In genomic region chr7:1967512-1968396, GRCh38 we compare ENCODE assay signal across 1 cellular context.
TF ChIP-seq lines count a peak whose summit lies in the region.

No MANE protein-coding gene starts in this region.

TF ChIP-seq in GM23338, 12 proteins besides CTCF, POLR2A, EP300 and RAD21 (continued from another document):
- TF ChIP-seq, protein P1, sequence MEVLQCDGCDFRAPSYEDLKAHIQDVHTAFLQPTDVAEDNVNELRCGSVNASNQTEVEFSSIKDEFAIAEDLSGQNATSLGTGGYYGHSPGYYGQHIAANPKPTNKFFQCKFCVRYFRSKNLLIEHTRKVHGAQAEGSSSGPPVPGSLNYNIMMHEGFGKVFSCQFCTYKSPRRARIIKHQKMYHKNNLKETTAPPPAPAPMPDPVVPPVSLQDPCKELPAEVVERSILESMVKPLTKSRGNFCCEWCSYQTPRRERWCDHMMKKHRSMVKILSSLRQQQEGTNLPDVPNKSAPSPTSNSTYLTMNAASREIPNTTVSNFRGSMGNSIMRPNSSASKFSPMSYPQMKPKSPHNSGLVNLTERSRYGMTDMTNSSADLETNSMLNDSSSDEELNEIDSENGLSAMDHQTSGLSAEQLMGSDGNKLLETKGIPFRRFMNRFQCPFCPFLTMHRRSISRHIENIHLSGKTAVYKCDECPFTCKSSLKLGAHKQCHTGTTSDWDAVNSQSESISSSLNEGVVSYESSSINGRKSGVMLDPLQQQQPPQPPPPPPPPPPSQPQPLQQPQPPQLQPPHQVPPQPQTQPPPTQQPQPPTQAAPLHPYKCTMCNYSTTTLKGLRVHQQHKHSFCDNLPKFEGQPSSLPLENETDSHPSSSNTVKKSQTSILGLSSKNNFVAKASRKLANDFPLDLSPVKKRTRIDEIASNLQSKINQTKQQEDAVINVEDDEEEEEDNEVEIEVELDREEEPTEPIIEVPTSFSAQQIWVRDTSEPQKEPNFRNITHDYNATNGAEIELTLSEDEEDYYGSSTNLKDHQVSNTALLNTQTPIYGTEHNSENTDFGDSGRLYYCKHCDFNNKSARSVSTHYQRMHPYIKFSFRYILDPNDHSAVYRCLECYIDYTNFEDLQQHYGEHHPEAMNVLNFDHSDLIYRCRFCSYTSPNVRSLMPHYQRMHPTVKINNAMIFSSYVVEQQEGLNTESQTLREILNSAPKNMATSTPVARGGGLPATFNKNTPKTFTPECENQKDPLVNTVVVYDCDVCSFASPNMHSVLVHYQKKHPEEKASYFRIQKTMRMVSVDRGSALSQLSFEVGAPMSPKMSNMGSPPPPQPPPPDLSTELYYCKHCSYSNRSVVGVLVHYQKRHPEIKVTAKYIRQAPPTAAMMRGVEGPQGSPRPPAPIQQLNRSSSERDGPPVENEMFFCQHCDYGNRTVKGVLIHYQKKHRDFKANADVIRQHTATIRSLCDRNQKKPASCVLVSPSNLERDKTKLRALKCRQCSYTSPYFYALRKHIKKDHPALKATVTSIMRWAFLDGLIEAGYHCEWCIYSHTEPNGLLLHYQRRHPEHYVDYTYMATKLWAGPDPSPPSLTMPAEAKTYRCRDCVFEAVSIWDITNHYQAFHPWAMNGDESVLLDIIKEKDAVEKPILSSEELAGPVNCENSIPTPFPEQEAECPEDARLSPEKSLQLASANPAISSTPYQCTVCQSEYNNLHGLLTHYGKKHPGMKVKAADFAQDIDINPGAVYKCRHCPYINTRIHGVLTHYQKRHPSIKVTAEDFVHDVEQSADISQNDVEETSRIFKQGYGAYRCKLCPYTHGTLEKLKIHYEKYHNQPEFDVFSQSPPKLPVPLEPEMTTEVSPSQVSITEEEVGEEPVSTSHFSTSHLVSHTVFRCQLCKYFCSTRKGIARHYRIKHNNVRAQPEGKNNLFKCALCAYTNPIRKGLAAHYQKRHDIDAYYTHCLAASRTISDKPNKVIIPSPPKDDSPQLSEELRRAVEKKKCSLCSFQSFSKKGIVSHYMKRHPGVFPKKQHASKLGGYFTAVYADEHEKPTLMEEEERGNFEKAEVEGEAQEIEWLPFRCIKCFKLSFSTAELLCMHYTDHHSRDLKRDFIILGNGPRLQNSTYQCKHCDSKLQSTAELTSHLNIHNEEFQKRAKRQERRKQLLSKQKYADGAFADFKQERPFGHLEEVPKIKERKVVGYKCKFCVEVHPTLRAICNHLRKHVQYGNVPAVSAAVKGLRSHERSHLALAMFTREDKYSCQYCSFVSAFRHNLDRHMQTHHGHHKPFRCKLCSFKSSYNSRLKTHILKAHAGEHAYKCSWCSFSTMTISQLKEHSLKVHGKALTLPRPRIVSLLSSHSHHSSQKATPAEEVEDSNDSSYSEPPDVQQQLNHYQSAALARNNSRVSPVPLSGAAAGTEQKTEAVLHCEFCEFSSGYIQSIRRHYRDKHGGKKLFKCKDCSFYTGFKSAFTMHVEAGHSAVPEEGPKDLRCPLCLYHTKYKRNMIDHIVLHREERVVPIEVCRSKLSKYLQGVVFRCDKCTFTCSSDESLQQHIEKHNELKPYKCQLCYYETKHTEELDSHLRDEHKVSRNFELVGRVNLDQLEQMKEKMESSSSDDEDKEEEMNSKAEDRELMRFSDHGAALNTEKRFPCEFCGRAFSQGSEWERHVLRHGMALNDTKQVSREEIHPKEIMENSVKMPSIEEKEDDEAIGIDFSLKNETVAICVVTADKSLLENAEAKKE (CRISPR knock-in tag; IDR thresholded peaks at IDR 0.05): no peak
- TF ChIP-seq STAT1 (IDR thresholded peaks at IDR 0.05; ENCODE audit: unreplicated experiment) (no peak), ZNF331 (CRISPR knock-in tag; IDR thresholded peaks at IDR 0.05; ENCODE audit: low read depth) (no peak), NANOG (IDR thresholded peaks at IDR 0.05; ENCODE audit: borderline replicate concordance) (no peak)
